17 cellular contexts compared by ENCODE assay signal in the genomic region with DNA sequence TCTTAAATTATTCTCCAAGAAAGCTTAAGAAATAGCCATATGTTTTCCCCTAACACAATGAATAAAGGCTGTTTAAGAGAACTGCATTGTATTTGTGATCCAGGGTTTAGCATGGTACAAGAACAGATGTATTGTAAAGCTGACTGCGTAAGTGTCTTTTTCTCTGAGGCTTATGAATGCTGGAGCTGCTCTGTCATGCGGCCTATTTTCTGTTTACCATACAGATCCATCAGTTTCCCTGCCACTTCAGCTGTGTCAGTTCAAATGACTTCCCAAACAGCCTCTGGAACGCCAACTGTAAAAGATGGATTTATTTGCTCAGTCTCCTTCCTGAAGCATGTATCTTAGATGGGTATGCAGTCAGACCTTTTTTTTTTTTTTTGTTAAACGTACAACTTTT.
DNase-seq lines count a peak whose midpoint lies in the region; ATAC-seq and TF ChIP-seq lines count a peak whose summit lies in the region.
"Had no signal": no experiment of that assay in that cellular context is flagged by ENCODE, and none has a peak within 500 bp of the region (broad histone marks: within the 10 kb centered on the region; RNA-seq: fewer than 3 reads in every experiment).

No MANE protein-coding gene starts in this region.

- DNase-seq in Ammon's horn (ENCODE audit: low spot score) (peak; percentile 57), COLO668 (lab: John Stamatoyannopoulos, UW; ENCODE audit: unreplicated experiment) (peak; percentile 1), NCI-H774 (lab: John Stamatoyannopoulos, UW) (peak; percentile 50), midbrain (lab: John Stamatoyannopoulos, UW) (peak; percentile 12), left ventricle myocardium superior (no peak), glomerular visceral epithelial cell (ENCODE audit: extremely low spot score) (no peak)
- DNase-seq: ACHN, GF-D8, H9, MV-4-11, NCI-H2029, NCI-H226, NCI-H526, OCI-M1, RPMI8226, T-helper 17 cell had no signal

- no peak for ATAC-seq in left ventricle myocardium superior
- ATAC-seq in GM18505 (IDR thresholded peaks at IDR 0.05; ENCODE audit: unreplicated experiment): no peak
- ATAC-seq: T-helper 17 cell had no signal

- intact Hi-C loops in left ventricle myocardium superior (cut with micrococcal nuclease): no loop called here

- no peak for TF ChIP-seq POLR2A in GM18505 (IDR thresholded peaks at IDR 0.05; ENCODE audit: borderline replicate concordance, extremely low read depth, insufficient read depth, insufficient read length)

Comparison
In these comparisons a context has a peak if more than half of its experiments do, and no peak if none do; other contexts are left out.
1. DNase-seq: peak in Ammon's horn (single experiment), COLO668 (single experiment), NCI-H774 (single experiment) and midbrain (single experiment); none in left ventricle myocardium superior (single experiment) and glomerular visceral epithelial cell (single experiment).